8 cellular contexts compared by ENCODE assay signal in genomic region chr20:37903317-37904007, GRCh38. TPM values are rescaled to one million over a fixed set of nuclear protein-coding genes. Genes with fewer than 3 reads are reported as not detected.
DNase-seq lines count a peak whose midpoint lies in the region; ATAC-seq and TF ChIP-seq lines count a peak whose summit lies in the region.

No MANE protein-coding gene starts in this region.

- POLR2A ChIA-PET in AG04449 (lab: Yijun Ruan, JAX) = no interaction called here

- 55% methylated on average over 34 to 36 of the region's 67 CpGs for WGBS in mesodermal cell (ENCODE audit: insufficient coverage in 2 of 2), 2 experiments

- no peak for ATAC-seq in HG02610 (IDR thresholded peaks at IDR 0.05; ENCODE audit: unreplicated experiment)

- TF ChIP-seq CTCF in AG04449 (IDR thresholded peaks at IDR 0.05; ENCODE audit: insufficient read depth, low read length, missing control alignments) = peak; percentile 24
- TF ChIP-seq CTCF in GM20000 (IDR thresholded peaks at IDR 0.05; ENCODE audit: extremely low read depth, missing control alignments) = peak; percentile 36
- peak; percentile 17 for TF ChIP-seq CTCF in brain microvascular endothelial cell (IDR thresholded peaks at IDR 0.05; ENCODE audit: low read depth, low read length, missing control alignments)

- CTCF ChIA-PET in AG04449 (lab: Yijun Ruan, JAX) = interaction anchor here (1.5 kb wide), 1 partner anchor 10 kb away, joined by 6 read pairs; no protein-coding TSS in a partner anchor

- peaks cover 19% of the 10 kb centered on the region for H3K4me1 ChIP-seq in mesodermal cell (ENCODE audit: control insufficient read depth, insufficient read depth, low read length, poor library complexity, severe bottlenecking)
- H3K4me1 ChIP-seq in effector memory CD4-positive, alpha-beta T cell (ENCODE audit: control insufficient read depth, insufficient read depth, low read length, poor library complexity, severe bottlenecking) = peaks cover 2% of the 10 kb centered on the region

- H3K4me3 ChIP-seq in AG04449 (ENCODE audit: low read depth, low read length) = peak overlapping the region; percentile 36
- H3K4me3 ChIP-seq in brain microvascular endothelial cell (ENCODE audit: low read depth, low read length) = peak overlapping the region; percentile 42
- H3K4me3 ChIP-seq in mesodermal cell (ENCODE audit: extremely low read depth, insufficient read depth, low read length, poor library complexity, severe bottlenecking) = peak overlapping the region; percentile 32
- H3K4me3 ChIP-seq in effector memory CD4-positive, alpha-beta T cell (ENCODE audit: insufficient read depth, low read depth, low read length, poor library complexity, severe bottlenecking) = no peak overlapping the region

- H3K36me3 ChIP-seq in brain microvascular endothelial cell (replicated peaks) (no peaks in the 10 kb centered on the region), mesodermal cell (ENCODE audit: control insufficient read depth, insufficient read depth, low read length) (no peaks in the 10 kb centered on the region)
- H3K36me3 ChIP-seq in effector memory CD4-positive, alpha-beta T cell (ENCODE audit: control insufficient read depth, insufficient read depth, low read length) = no peaks in the 10 kb centered on the region

- H3K27me3 ChIP-seq in brain microvascular endothelial cell (replicated peaks) = peaks cover 14% of the 10 kb centered on the region
- no peaks in the 10 kb centered on the region for H3K27me3 ChIP-seq in effector memory CD4-positive, alpha-beta T cell (replicated peaks; ENCODE audit: control insufficient read depth, insufficient read depth, low read length, poor library complexity, severe bottlenecking)

- H3K27ac ChIP-seq in brain microvascular endothelial cell (no peak overlapping the region), mesodermal cell (ENCODE audit: low read depth, low read length, severe bottlenecking) (no peak overlapping the region)
- H3K27ac ChIP-seq in effector memory CD4-positive, alpha-beta T cell (ENCODE audit: insufficient read depth, low read length, poor library complexity, severe bottlenecking) = no peak overlapping the region

- DNase-seq in AG04449 (ENCODE audit: low read depth, low spot score) = no peak
- peak; percentile 58 for DNase-seq in GM20000 (ENCODE audit: low spot score)
- DNase-seq in brain microvascular endothelial cell = no peak
- no peak for DNase-seq in effector memory CD4-positive, alpha-beta T cell
- DNase-seq in NCI-H1105 (lab: John Stamatoyannopoulos, UW) = no peak
- DNase-seq in COLO829 (ENCODE audit: low spot score) = no peak

- in situ Hi-C loops in brain microvascular endothelial cell (cut with HindIII; ENCODE audit: low pct_ligation_motif_present, low sequenced_read_pairs) = no loop called here

- no peaks in the 10 kb centered on the region for H3K9me3 ChIP-seq in mesodermal cell (ENCODE audit: control insufficient read depth, low read length)
- H3K9me3 ChIP-seq in effector memory CD4-positive, alpha-beta T cell (ENCODE audit: control insufficient read depth, low read length) = no peaks in the 10 kb centered on the region

RNA-seq across cellular contexts. Expression of gene VSTM2L, which starts 0.5 kb away (rescaled TPM):
- polyA plus RNA-seq in mesodermal cell (2013, experiment 1 of 2) = 4.3 TPM
- 2.7 TPM for polyA plus RNA-seq in mesodermal cell (2013, experiment 2 of 2)
